ENCODE assay signal across 1 cellular context in the genomic region with DNA sequence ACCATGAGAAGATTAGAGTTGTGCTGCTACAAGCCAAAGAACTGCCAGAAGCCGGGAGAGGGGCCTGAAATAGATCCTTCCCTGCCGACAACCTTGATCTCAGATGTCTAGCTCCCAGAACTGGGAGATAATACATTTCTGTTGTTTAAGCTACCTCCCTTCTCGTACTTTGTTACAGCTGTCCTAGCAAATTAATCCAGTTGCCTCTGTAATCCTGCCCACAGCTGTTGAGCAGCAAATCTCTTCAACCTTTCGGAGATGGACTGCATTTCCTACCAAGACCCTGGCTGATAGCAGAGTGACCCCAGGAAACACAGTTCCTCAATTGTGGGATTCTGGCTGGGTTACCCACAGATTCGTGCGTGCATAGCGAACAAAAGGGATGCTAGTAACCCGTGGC.
TF ChIP-seq lines count a peak whose summit lies in the region.

No MANE protein-coding gene starts in this region.

TF ChIP-seq in HepG2, 621 proteins besides CTCF, POLR2A, EP300 and RAD21 (continued from another document):
- TF ChIP-seq CEBPZ (IDR thresholded peaks at IDR 0.05; ENCODE audit: low read length) (no peak), ZSCAN12 (CRISPR knock-in tag; IDR thresholded peaks at IDR 0.05) (no peak), ZFY (CRISPR knock-in tag; IDR thresholded peaks at IDR 0.05) (no peak), ZNF512B (CRISPR knock-in tag; IDR thresholded peaks at IDR 0.05; ENCODE audit: borderline replicate concordance) (no peak), NR2F2 (IDR thresholded peaks at IDR 0.05; ENCODE audit: borderline replicate concordance, low read depth) (no peak), ZNF33A (CRISPR knock-in tag; IDR thresholded peaks at IDR 0.05; ENCODE audit: borderline replicate concordance) (no peak)
- TF ChIP-seq, protein P1, sequence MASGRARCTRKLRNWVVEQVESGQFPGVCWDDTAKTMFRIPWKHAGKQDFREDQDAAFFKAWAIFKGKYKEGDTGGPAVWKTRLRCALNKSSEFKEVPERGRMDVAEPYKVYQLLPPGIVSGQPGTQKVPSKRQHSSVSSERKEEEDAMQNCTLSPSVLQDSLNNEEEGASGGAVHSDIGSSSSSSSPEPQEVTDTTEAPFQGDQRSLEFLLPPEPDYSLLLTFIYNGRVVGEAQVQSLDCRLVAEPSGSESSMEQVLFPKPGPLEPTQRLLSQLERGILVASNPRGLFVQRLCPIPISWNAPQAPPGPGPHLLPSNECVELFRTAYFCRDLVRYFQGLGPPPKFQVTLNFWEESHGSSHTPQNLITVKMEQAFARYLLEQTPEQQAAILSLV (CRISPR knock-in tag; IDR thresholded peaks at IDR 0.05; ENCODE audit: borderline replicate concordance), result no peak
- TF ChIP-seq, protein P2, sequence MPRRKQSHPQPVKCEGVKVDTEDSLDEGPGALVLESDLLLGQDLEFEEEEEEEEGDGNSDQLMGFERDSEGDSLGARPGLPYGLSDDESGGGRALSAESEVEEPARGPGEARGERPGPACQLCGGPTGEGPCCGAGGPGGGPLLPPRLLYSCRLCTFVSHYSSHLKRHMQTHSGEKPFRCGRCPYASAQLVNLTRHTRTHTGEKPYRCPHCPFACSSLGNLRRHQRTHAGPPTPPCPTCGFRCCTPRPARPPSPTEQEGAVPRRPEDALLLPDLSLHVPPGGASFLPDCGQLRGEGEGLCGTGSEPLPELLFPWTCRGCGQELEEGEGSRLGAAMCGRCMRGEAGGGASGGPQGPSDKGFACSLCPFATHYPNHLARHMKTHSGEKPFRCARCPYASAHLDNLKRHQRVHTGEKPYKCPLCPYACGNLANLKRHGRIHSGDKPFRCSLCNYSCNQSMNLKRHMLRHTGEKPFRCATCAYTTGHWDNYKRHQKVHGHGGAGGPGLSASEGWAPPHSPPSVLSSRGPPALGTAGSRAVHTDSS (CRISPR knock-in tag; conservative IDR thresholded peaks at IDR 0.05), result no peak
TF ChIP-seq in HepG2: peak in this region for 0.
